In the genomic region with DNA sequence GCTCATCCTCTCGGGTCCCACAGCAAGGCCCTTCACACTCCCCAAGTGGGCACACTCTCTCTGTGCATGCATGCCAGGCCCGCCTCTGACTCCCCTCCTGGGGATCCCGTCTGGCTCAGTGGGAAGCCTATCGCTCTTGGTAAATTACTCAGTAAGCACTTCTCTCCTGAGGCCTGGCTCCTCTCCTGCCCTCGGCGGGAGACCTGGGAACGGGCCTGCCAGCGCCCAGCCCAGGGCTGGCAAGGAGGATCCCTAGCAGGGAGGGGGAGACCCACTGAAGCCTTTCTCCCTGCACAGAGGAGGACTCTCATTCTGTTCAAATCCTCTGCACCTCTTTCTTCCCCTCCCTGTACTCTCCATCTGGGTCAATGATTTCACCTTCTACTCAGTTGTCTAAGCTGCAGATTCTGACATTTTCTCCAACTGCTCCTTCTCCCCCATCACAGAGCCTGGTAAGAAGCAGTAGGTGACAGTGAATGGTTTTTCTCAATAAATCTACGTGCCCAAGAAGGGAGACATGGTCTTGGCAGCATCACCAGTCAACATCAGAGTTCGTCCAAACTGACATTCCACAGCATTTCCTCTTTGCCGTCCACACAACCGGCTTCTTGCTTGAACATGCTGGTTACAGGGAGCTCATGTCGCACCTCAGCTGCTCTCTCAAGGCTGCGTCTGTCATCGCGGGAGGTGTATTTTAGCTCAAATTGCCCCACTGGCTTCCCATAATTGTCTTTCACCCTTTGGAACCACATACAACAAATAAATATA, we compare ENCODE assay signal across 19 cellular contexts.
"Had no signal": no experiment of that assay in that cellular context is flagged by ENCODE, and none has a peak within 500 bp of the region (broad histone marks: within the 10 kb centered on the region; RNA-seq: fewer than 3 reads in every experiment).

No MANE protein-coding gene starts in this region.

- H3K9me3 Mint-ChIP-seq: activated T-cell treated with anti-CD3 and anti-CD28 coated beads, Interleukin-2, amount 50 U/mL, for 4 hours; endodermal cell; naive thymus-derived CD4-positive, alpha-beta T cell; stimulated activated naive CD8-positive, alpha-beta T cell treated with anti-CD3 and anti-CD28 coated beads, Interleukin-15, Interleukin-2, amounts not matched to agents 100 ng/mL and 50 ng/mL, for 24 hours had no signal

- H3K27ac Mint-ChIP-seq: endodermal cell; stimulated activated naive CD8-positive, alpha-beta T cell treated with anti-CD3 and anti-CD28 coated beads, Interleukin-15, Interleukin-2, amounts not matched to agents 100 ng/mL and 50 ng/mL, for 24 hours had no signal

- H3K4me3 Mint-ChIP-seq: activated T-cell treated with anti-CD3 and anti-CD28 coated beads, Interleukin-2, amount 50 U/mL, for 4 hours; endodermal cell; naive thymus-derived CD4-positive, alpha-beta T cell; stimulated activated naive CD8-positive, alpha-beta T cell treated with anti-CD3 and anti-CD28 coated beads, Interleukin-15, Interleukin-2, amounts not matched to agents 100 ng/mL and 50 ng/mL, for 24 hours had no signal

- H3K9me3 ChIP-seq: adrenal gland, gastrocnemius medialis, mucosa of descending colon, neutrophil, upper lobe of right lung had no signal

- H3K27me3 Mint-ChIP-seq: naive thymus-derived CD4-positive, alpha-beta T cell; stimulated activated naive CD8-positive, alpha-beta T cell treated with anti-CD3 and anti-CD28 coated beads, Interleukin-15, Interleukin-2, amounts not matched to agents 100 ng/mL and 50 ng/mL, for 24 hours had no signal

- H3K36me3 ChIP-seq: adrenal gland, gastrocnemius medialis, neutrophil, upper lobe of right lung had no signal

- H3K27ac ChIP-seq: adrenal gland, cardiac muscle cell, gastrocnemius medialis, neutrophil, skin epidermis, upper lobe of right lung had no signal

- H3K4me3 ChIP-seq: adrenal gland, cardiac muscle cell, dorsolateral prefrontal cortex, gastrocnemius medialis, mucosa of descending colon, skin epidermis, upper lobe of right lung had no signal

- ATAC-seq: activated T-cell treated with anti-CD3 and anti-CD28 coated beads, Interleukin-2, amount 50 U/mL, for 4 hours; gastrocnemius medialis; mucosa of descending colon; naive thymus-derived CD4-positive, alpha-beta T cell; upper lobe of right lung had no signal

- H3K4me1 ChIP-seq: adrenal gland had no signal

- DNase-seq: activated CD4-positive, alpha-beta T cell treated with anti-CD3 and anti-CD28 coated beads for 1 hour; activated CD4-positive, alpha-beta T cell treated with anti-CD3 and anti-CD28 coated beads, Interleukin-2, amount 50 U/mL, for 4 hours; activated gamma-delta T cell; activated T-cell treated with anti-CD3 and anti-CD28 coated beads, Interleukin-2, amount 50 U/mL, for 4 hours; adrenal gland; dorsolateral prefrontal cortex; endodermal cell; erythroblast; gastrocnemius medialis; mammary epithelial cell; mucosa of descending colon; naive thymus-derived CD4-positive, alpha-beta T cell; stimulated activated CD4-positive, alpha-beta T cell treated with anti-CD3 and anti-CD28 coated beads, Interleukin-15, amount 100 ng/mL, for 24 hours; stimulated activated CD4-positive, alpha-beta T cell treated with anti-CD3 and anti-CD28 coated beads, Interleukin-4, amount 100 ng/mL, for 24 hours; upper lobe of right lung had no signal

- H3K27me3 ChIP-seq: adrenal gland, cardiac muscle cell, dorsolateral prefrontal cortex, gastrocnemius medialis, neutrophil, upper lobe of right lung had no signal

- H3K4me1 Mint-ChIP-seq: endodermal cell had no signal
